23 cellular contexts compared by ENCODE assay signal in the genomic region with DNA sequence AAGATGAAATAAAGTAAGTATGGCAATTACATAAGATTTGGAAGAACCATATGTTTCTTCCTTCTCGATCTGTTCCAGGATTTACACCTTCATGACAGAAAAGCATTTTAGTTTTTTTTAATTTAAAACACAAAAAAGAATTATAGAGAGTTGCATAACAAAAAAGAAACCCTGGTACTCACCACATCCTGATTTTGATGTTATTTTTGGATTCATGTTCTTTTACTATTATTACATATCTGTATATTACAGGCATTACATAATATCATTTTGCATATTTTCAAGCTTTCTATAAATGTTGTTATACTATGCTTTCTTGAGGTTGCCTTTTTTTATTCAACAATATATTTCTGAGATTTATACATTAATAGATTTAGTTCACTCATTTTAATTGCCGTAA.
"Had no signal": no experiment of that assay in that cellular context is flagged by ENCODE, and none has a peak within 500 bp of the region (broad histone marks: within the 10 kb centered on the region; RNA-seq: fewer than 3 reads in every experiment).

No MANE protein-coding gene starts in this region.

- H3K9me3 ChIP-seq: mucosa of descending colon, neutrophil, ovary, right lobe of liver, thoracic aorta had no signal

- FAIRE-seq: bronchial epithelial cell, endometrium, frontal cortex, islet of Langerhans, urothelium cell line had no signal

- H3K27ac ChIP-seq: neutrophil, ovary, right lobe of liver, thoracic aorta had no signal

- H3K36me3 ChIP-seq: neutrophil, ovary, right lobe of liver, thoracic aorta had no signal

- DNase-seq: activated CD4-positive, alpha-beta T cell treated with anti-CD3 and anti-CD28 coated beads for 4 hours; activated CD4-positive, alpha-beta T cell treated with anti-CD3 and anti-CD28 coated beads, Interleukin-2, amount 50 U/mL, for 4 hours; activated naive CD4-positive, alpha-beta T cell; activated T-cell treated with anti-CD3 and anti-CD28 coated beads for 4 hours; activated T-cell treated with anti-CD3 and anti-CD28 coated beads, Interleukin-2, amount 50 U/mL, for 72 hours; anterior cingulate cortex; dermis blood vessel endothelial cell; effector CD8-positive, alpha-beta T cell; left ventricle myocardium superior; mucosa of descending colon; ovary; right lobe of liver; stimulated activated CD4-positive, alpha-beta T cell treated with anti-CD3 and anti-CD28 coated beads, Interleukin-2, amount 100 ng/mL, for 48 hours; stimulated activated naive CD4-positive, alpha-beta T cell treated with Interleukin-2 at 50 U/mL for 16 hours; trophoblast cell had no signal

- ATAC-seq: activated T-cell treated with anti-CD3 and anti-CD28 coated beads, Interleukin-2, amount 50 U/mL, for 72 hours; mucosa of descending colon; right lobe of liver; WTC11 had no signal

- H3K4me3 ChIP-seq: mucosa of descending colon, ovary, right lobe of liver, thoracic aorta had no signal

- H3K27me3 ChIP-seq: neutrophil, ovary, right lobe of liver had no signal
